In the genomic region with DNA sequence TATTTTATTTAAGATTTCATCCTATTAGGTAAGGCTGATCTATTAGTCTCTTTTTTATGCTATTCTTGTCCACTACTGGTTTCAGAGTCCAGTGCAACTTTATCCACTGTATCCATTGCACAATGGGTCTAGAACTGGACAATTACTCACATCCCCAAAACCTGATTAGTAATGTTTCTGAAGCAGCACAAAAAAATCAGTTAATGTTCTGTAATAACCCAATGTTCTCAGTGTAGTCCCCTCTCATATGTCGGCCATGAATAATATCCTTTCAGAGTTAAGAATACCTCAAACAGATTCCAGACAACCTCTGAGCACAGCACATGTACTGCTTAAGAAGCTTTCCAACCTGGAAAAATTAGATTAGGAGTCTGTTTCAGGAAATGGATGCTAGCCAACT, we compare ENCODE assay signal across 15 cellular contexts. TPM values are rescaled to one million over a fixed set of nuclear protein-coding genes. Genes with fewer than 3 reads are reported as not detected.
A peak's percentile ranks its signal among the peaks of the same experiment; 100 is the strongest.
DNase-seq lines count a peak whose midpoint lies in the region; ATAC-seq and TF ChIP-seq lines count a peak whose summit lies in the region.
"Had no signal": no experiment of that assay in that cellular context is flagged by ENCODE, and none has a peak within 500 bp of the region (broad histone marks: within the 10 kb centered on the region; RNA-seq: fewer than 3 reads in every experiment).

No MANE protein-coding gene starts in this region.

- H3K9ac ChIP-seq in MM.1S (ENCODE audit: low read length), result no peak overlapping the region

- H3K9me3 ChIP-seq in heart right ventricle, result no peaks in the 10 kb centered on the region
- no peaks in the 10 kb centered on the region for H3K9me3 ChIP-seq in MM.1S (replicated peaks; ENCODE audit: insufficient read depth, low read length)

- peak in 7 of 8 donors; percentile 50 to 75 (median 64) for ATAC-seq in heart right ventricle
- ATAC-seq in Right ventricle myocardium superior (ENCODE audit: poor library complexity), result no peak
- no peak for ATAC-seq in GM19328 (IDR thresholded peaks at IDR 0.05; ENCODE audit: unreplicated experiment)
- ATAC-seq in HG02763 (IDR thresholded peaks at IDR 0.05; ENCODE audit: unreplicated experiment), result no peak
- ATAC-seq: stimulated activated naive CD8-positive, alpha-beta T cell treated with anti-CD3 and anti-CD28 coated beads, Interleukin-15, Interleukin-2, amounts not matched to agents 100 U/mL and 50 U/mL, for 24 hours had no signal

- no peak overlapping the region for H3K4me2 ChIP-seq in MM.1S (ENCODE audit: low read depth, low read length)

- H3K9me2 ChIP-seq in MM.1S (replicated peaks; ENCODE audit: insufficient read depth, low read length), result no peaks in the 10 kb centered on the region

- WGBS in heart right ventricle, 2 donors, result 28 to 31% methylated on average over 1 of the region's 1 CpG

- H3K27ac Mint-ChIP-seq in nephron, result peak overlapping the region; percentile 35 to 90 (median 89)

- H3K79me2 ChIP-seq in MM.1S (ENCODE audit: low read length), result no peaks in the 10 kb centered on the region

- H3K4me1 Mint-ChIP-seq in nephron, result peaks cover 24% of the 10 kb centered on the region

- H3K36me3 ChIP-seq in heart right ventricle, result no peaks in the 10 kb centered on the region
- H3K36me3 ChIP-seq in MM.1S (replicated peaks; ENCODE audit: insufficient read depth, low read length), result no peaks in the 10 kb centered on the region

- H3K27ac ChIP-seq in heart right ventricle (peak overlapping the region; percentile 3 to 84 (median 70)), MM.1S (ENCODE audit: low read length) (no peak overlapping the region)

- H3K27me3 ChIP-seq in heart right ventricle, result no peaks in the 10 kb centered on the region
- no peaks in the 10 kb centered on the region for H3K27me3 ChIP-seq in MM.1S (replicated peaks; ENCODE audit: insufficient read depth, low read length)

- no peaks in the 10 kb centered on the region for H3K27me3 Mint-ChIP-seq in nephron (ENCODE audit: low read depth)

- H3K9me3 Mint-ChIP-seq in nephron, result no peaks in the 10 kb centered on the region

- DNase-seq in heart right ventricle (no peak), Right ventricle myocardium superior (no peak), fibroblast of pulmonary artery (ENCODE audit: low read depth) (peak; percentile 52), MM.1S (no peak), DMS79 (lab: John Stamatoyannopoulos, UW) (no peak)
- DNase-seq: activated effector memory CD4-positive, alpha-beta T cell treated with Interleukin-2 at 50 U/mL for 16 hours; GDM1; head of caudate nucleus; NCI-H1092; NCI-H526; stimulated activated CD4-positive, alpha-beta T cell treated with anti-CD3 and anti-CD28 coated beads, Interleukin-1b, Interleukin-23, amount 100 ng/mL, for 48 hours; stimulated activated naive CD8-positive, alpha-beta T cell treated with anti-CD3 and anti-CD28 coated beads, Interleukin-15, Interleukin-2, amounts not matched to agents 100 U/mL and 50 U/mL, for 24 hours had no signal

- no peak overlapping the region for H2AFZ ChIP-seq in MM.1S (ENCODE audit: low read length)

- H3K4me3 ChIP-seq in heart right ventricle, result no peak overlapping the region
- no peak overlapping the region for H3K4me3 ChIP-seq in fibroblast of pulmonary artery (replicated peaks; ENCODE audit: low read depth, low read length)
- no peak overlapping the region for H3K4me3 ChIP-seq in MM.1S (ENCODE audit: low read length)

- intact Hi-C loops in heart right ventricle (cut with DNase I) (no loop called here), Right ventricle myocardium superior (cut with DNase I) (no loop called here)

- H3F3A ChIP-seq in MM.1S (ENCODE audit: insufficient read depth, low read length), result no peaks in the 10 kb centered on the region

- peaks cover 15 to 87% (median 75%) of the 10 kb centered on the region in 9 donors for H3K4me1 ChIP-seq in heart right ventricle
- H3K4me1 ChIP-seq in MM.1S (ENCODE audit: low read length), result no peaks in the 10 kb centered on the region

- no peak overlapping the region for H3K4me3 Mint-ChIP-seq in nephron

- no peaks in the 10 kb centered on the region for H4K20me1 ChIP-seq in MM.1S (ENCODE audit: insufficient read depth, low read length)

- TF ChIP-seq CTCF in heart right ventricle (IDR thresholded peaks at IDR 0.05) (no peak), fibroblast of pulmonary artery (IDR thresholded peaks at IDR 0.05; ENCODE audit: low read length, missing control alignments) (no peak), nephron (IDR thresholded peaks at IDR 0.05; ENCODE audit: unreplicated experiment in 3 of 3) (no peak), MM.1S (IDR thresholded peaks at IDR 0.05; ENCODE audit: low read length) (no peak)

- no peaks in the 10 kb centered on the region for H3K36me3 Mint-ChIP-seq in nephron (ENCODE audit: low read depth)

RNA-seq across cellular contexts. Expression of gene MGAT4A, which starts 29.7 kb away (rescaled TPM):
- total RNA-seq in heart right ventricle (10 to 100 TPM; 17.7 to 33.0 (median 18.7) TPM), Right ventricle myocardium superior (20.0 TPM)
- 1 to 10 TPM; 4.6 to 7.2 TPM for polyA plus RNA-seq in heart right ventricle

Comparison
In these comparisons a context has a peak if more than half of its experiments do, and no peak if none do; other contexts are left out.
1. ATAC-seq: peak in heart right ventricle (7 of 8); none in Right ventricle myocardium superior (single experiment), GM19328 (single experiment) and HG02763 (single experiment).